Comparison of ENCODE assay signal across 11 cellular contexts in genomic region chr10:64191304-64191703, GRCh38.
"Had no signal": no experiment of that assay in that cellular context is flagged by ENCODE, and none has a peak within 500 bp of the region (broad histone marks: within the 10 kb centered on the region; RNA-seq: fewer than 3 reads in every experiment).

No MANE protein-coding gene starts in this region.

- H3K4me1 Mint-ChIP-seq: activated naive CD8-positive, alpha-beta T cell treated with anti-CD3 and anti-CD28 coated beads, Interleukin-2, amount 50 U/mL, for 24 hours; stimulated activated effector memory CD8-positive, alpha-beta T cell treated with anti-CD3 and anti-CD28 coated beads, Interleukin-12 subunit alpha, Interleukin-12 subunit beta, amount 100 ng/mL, for 72 hours had no signal

- H3K4me3 Mint-ChIP-seq: activated naive CD8-positive, alpha-beta T cell treated with anti-CD3 and anti-CD28 coated beads, Interleukin-2, amount 50 U/mL, for 24 hours; stimulated activated effector memory CD8-positive, alpha-beta T cell treated with anti-CD3 and anti-CD28 coated beads, Interleukin-12 subunit alpha, Interleukin-12 subunit beta, amount 100 ng/mL, for 72 hours had no signal

- H3K9me3 Mint-ChIP-seq: activated naive CD8-positive, alpha-beta T cell treated with anti-CD3 and anti-CD28 coated beads, Interleukin-2, amount 50 U/mL, for 24 hours had no signal

- DNase-seq: activated CD4-positive, alpha-beta T cell treated with anti-CD3 and anti-CD28 coated beads, Interleukin-2, amount 50 U/mL, for 1 hour; activated naive CD4-positive, alpha-beta T cell treated with Interleukin-2 at 50 U/mL for 16 hours; activated naive CD8-positive, alpha-beta T cell treated with anti-CD3 and anti-CD28 coated beads, Interleukin-2, amount 50 U/mL, for 24 hours; activated T-cell treated with anti-CD3 and anti-CD28 coated beads for 4 hours; mammary epithelial cell; ovary; T-helper 9 cell had no signal

- H3K36me3 Mint-ChIP-seq: stimulated activated effector memory CD8-positive, alpha-beta T cell treated with anti-CD3 and anti-CD28 coated beads, Interleukin-12 subunit alpha, Interleukin-12 subunit beta, amount 100 ng/mL, for 72 hours had no signal

- H3K4me3 ChIP-seq: gastroesophageal sphincter, ovary had no signal

- H3K27me3 Mint-ChIP-seq: activated naive CD8-positive, alpha-beta T cell treated with anti-CD3 and anti-CD28 coated beads, Interleukin-2, amount 50 U/mL, for 24 hours had no signal

- ATAC-seq: activated CD4-positive, CD25-positive, alpha-beta regulatory T cell treated with anti-CD3 and anti-CD28 coated beads, Interleukin-2, amount 50 U/mL, for 24 hours; activated naive CD8-positive, alpha-beta T cell treated with anti-CD3 and anti-CD28 coated beads, Interleukin-2, amount 50 U/mL, for 24 hours; gastroesophageal sphincter; left lobe of liver; stimulated activated effector memory CD8-positive, alpha-beta T cell treated with anti-CD3 and anti-CD28 coated beads, Interleukin-12 subunit alpha, Interleukin-12 subunit beta, amount 100 ng/mL, for 72 hours had no signal

- H3K27ac Mint-ChIP-seq: activated naive CD8-positive, alpha-beta T cell treated with anti-CD3 and anti-CD28 coated beads, Interleukin-2, amount 50 U/mL, for 24 hours; stimulated activated effector memory CD8-positive, alpha-beta T cell treated with anti-CD3 and anti-CD28 coated beads, Interleukin-12 subunit alpha, Interleukin-12 subunit beta, amount 100 ng/mL, for 72 hours had no signal
